In the genomic region with DNA sequence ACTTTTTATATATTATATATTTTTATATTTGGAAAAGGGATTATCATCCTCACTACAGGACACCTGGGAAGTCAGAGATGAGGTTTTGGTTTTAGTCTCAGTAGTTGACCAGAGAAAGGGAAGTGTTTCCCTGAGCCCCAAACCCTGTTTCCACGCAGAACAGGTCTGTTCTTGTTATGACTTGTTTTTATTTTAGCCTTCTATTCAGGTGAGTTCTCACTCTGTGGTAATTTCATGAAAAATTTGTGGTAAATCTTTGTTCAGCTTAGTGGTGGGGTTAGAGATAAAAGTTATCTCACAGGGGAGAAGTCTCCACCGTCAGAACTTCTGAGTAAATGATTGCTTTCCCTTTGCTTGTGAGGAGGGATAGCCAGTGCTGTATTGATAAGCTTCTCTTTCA, we compare ENCODE assay signal across 13 cellular contexts.
DNase-seq lines count a peak whose midpoint lies in the region; ATAC-seq, FAIRE-seq and TF ChIP-seq lines count a peak whose summit lies in the region.
"Had no signal": no experiment of that assay in that cellular context is flagged by ENCODE, and none has a peak within 500 bp of the region (broad histone marks: within the 10 kb centered on the region; RNA-seq: fewer than 3 reads in every experiment).

No MANE protein-coding gene starts in this region.

- ATAC-seq in HG02623 (IDR thresholded peaks at IDR 0.05; ENCODE audit: unreplicated experiment) (peak; percentile 82), HG03432 (IDR thresholded peaks at IDR 0.05; ENCODE audit: unreplicated experiment) (peak; percentile 96)
- ATAC-seq: heart left ventricle had no signal

- peak; percentile 19 for DNase-seq in GM10266 (ENCODE audit: extremely low spot score)
- peak; percentile 21 for DNase-seq in GM19239 (ENCODE audit: insufficient read length, low spot score)
- no peak for DNase-seq in CD1c-positive myeloid dendritic cell (ENCODE audit: extremely low spot score)
- no peak for DNase-seq in ecto neural progenitor cell (ENCODE audit: low spot score)
- no peak for DNase-seq in NCI-H1092 (lab: John Stamatoyannopoulos, UW)
- DNase-seq in NOMO-1 treated with DMSO at 0.1 percent for 48 hours (lab: John Stamatoyannopoulos, UW; ENCODE audit: unreplicated experiment) = no peak
- DNase-seq: activated gamma-delta T cell, heart left ventricle, NCI-H146, uterus had no signal

- peak; percentile 84 for FAIRE-seq in GM19239 (lab: Jason Lieb, UNC)
- FAIRE-seq: G401.6 had no signal

- TF ChIP-seq CTCF in GM10266 (IDR thresholded peaks at IDR 0.05; ENCODE audit: control insufficient read depth, insufficient read depth, low read depth, missing control alignments) = no peak

Comparison
In these comparisons a context has a peak if more than half of its experiments do, and no peak if none do; other contexts are left out.
1. DNase-seq: peak in GM10266 (single experiment) and GM19239 (single experiment); none in CD1c-positive myeloid dendritic cell (single experiment), ecto neural progenitor cell (single experiment), NCI-H1092 (single experiment) and NOMO-1 treated with DMSO at 0.1 percent for 48 hours (single experiment).